In the genomic region with DNA sequence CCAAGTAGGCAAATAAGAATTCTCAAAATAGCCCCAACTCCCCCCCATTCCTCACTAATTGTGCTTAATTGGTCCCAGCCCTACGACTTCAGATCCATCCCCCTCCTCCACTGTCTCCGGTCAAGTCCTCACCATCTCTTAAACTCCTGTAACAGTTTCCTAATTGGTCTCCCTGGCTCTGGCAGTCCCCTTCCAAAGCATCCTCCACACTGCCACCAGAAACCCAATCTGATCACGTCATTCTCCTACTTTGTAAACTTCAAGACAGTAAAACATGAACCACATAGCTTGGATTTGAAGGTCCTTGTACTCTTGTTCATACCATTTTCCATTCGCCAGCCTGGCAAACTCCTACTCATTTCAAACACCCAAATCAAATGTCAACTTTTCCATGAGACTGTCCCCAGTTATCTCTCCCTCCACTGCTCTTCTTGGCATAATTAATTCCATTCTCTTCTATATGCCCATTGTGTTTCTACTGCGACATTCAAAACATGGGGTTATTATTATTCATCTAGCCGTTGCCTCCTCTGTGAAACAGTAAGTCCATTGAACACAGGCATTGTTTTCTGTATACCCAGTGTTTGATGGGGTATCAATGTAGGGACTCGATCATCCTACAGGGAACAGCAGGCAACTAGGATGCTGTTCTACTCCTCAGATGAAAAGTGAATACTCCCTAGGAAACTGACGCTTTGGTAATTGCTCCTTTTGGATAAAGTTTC, we compare ENCODE assay signal across 22 cellular contexts.
"Had no signal": no experiment of that assay in that cellular context is flagged by ENCODE, and none has a peak within 500 bp of the region (broad histone marks: within the 10 kb centered on the region; RNA-seq: fewer than 3 reads in every experiment).

No MANE protein-coding gene starts in this region.

- H3K27ac ChIP-seq: epithelial cell of prostate, parathyroid adenoma, thyroid gland had no signal

- DNase-seq: activated B cell treated with CpG ODN at 0.5 μM for 24 hours; activated CD4-positive, alpha-beta memory T cell treated with anti-CD3 and anti-CD28 coated beads for 36 hours; activated CD4-positive, alpha-beta T cell treated with anti-CD3 and anti-CD28 coated beads for 36 hours; activated effector memory CD4-positive, alpha-beta T cell treated with Interleukin-2 at 50 U/mL for 16 hours; activated naive CD4-positive, alpha-beta T cell treated with anti-CD3 and anti-CD28 coated beads for 36 hours; activated naive CD8-positive, alpha-beta T cell treated with anti-CD3 and anti-CD28 coated beads, Interleukin-2, amount 10 ng/mL, durations not matched to agents 7 days and 5 days; activated T-cell treated with anti-CD3 and anti-CD28 coated beads, Interleukin-2, amount 50 U/mL, for 48 hours; amniotic stem cell; cerebellar nuclear complex; cortex of kidney; immature natural killer cell; kidney glomerular epithelial cell; left ventricle myocardium superior; nephron progenitor cell; small intestine; stimulated activated CD4-positive, alpha-beta T cell treated with anti-CD3 and anti-CD28 coated beads, Interleukin-2, amount 100 ng/mL, for 24 hours; T-helper 9 cell; thyroid gland had no signal

- ATAC-seq: activated CD4-positive, alpha-beta T cell treated with anti-CD3 and anti-CD28 coated beads for 36 hours; left ventricle myocardium superior; sciatic nerve; stimulated activated memory B cell treated with anti-CD40 and anti-IgM and Interleukin-4, amounts not matched to agents 10 μg/mL and 1 μg/mL and 100 μg/mL, for 72 hours had no signal
